In the genomic region with DNA sequence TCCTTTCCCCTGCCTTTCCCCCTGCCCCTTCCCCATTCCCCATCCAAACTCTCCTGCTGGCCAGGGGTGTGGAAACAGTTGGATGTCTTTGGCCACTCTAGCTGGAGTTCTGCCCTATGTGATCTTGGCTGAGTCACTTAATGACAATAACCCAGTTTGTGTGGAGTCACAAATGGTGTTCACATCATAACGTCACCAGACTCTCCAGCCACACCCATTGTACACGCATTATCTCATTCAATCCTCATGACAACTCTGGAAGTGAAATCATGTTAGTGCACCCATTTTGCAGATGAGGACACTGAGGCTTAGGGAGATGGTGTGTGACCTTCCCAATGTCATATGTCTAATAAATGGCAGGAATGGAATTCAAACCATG, we compare ENCODE assay signal across 17 cellular contexts. TPM values are rescaled to one million over a fixed set of nuclear protein-coding genes. Genes with fewer than 3 reads are reported as not detected.
DNase-seq lines count a peak whose midpoint lies in the region; ATAC-seq, FAIRE-seq and TF ChIP-seq lines count a peak whose summit lies in the region.
"Had no signal": no experiment of that assay in that cellular context is flagged by ENCODE, and none has a peak within 500 bp of the region (broad histone marks: within the 10 kb centered on the region; RNA-seq: fewer than 3 reads in every experiment).

No MANE protein-coding gene starts in this region.

- H3K27ac ChIP-seq in HepG2 (ENCODE audit: extremely low read length, insufficient read depth, low read length), result no peak overlapping the region
- H3K27ac ChIP-seq in right lobe of liver, result no peak overlapping the region
- H3K27ac ChIP-seq in mammary epithelial cell (ENCODE audit: insufficient read depth, low read depth, low read length), result no peak overlapping the region
- peak overlapping the region; percentile 36 for H3K27ac ChIP-seq in left ventricle myocardium inferior (replicated peaks)
- H3K27ac ChIP-seq in aorta (ENCODE audit: low read depth in 1 of 2, low read length in 2 of 2), result no peak overlapping the region
- H3K27ac ChIP-seq: ovary had no signal

- TF ChIP-seq CTCF in HepG2 (CRISPR knock-in tag; IDR thresholded peaks at IDR 0.05), result no peak
- TF ChIP-seq CTCF in right lobe of liver (IDR thresholded peaks at IDR 0.05), result no peak
- TF ChIP-seq CTCF in mammary epithelial cell (conservative IDR thresholded peaks at IDR 0.05 in 1 of 2, IDR thresholded peaks at IDR 0.05 in 1 of 2; ENCODE audit: extremely low read depth in 1 of 2, insufficient read depth in 1 of 2, low read depth in 1 of 2, low read length in 2 of 2), result no peak
- TF ChIP-seq CTCF in left ventricle myocardium inferior (IDR thresholded peaks at IDR 0.05; ENCODE audit: borderline replicate concordance), result no peak

- no peak for TF ChIP-seq RAD21 in HepG2 (CRISPR knock-in tag; IDR thresholded peaks at IDR 0.05)

- intact Hi-C loops in HepG2 (cut with micrococcal nuclease; ENCODE audit: unreplicated experiment) (no loop called here), right lobe of liver (cut with DNase I) (no loop called here), mammary epithelial cell (cut with micrococcal nuclease) (no loop called here), left ventricle myocardium inferior (cut with micrococcal nuclease) (no loop called here), aorta (cut with DNase I) (no loop called here)

- no peak for FAIRE-seq in HepG2 (lab: Jason Lieb, UNC)

- no peaks in the 10 kb centered on the region for H4K20me1 ChIP-seq in HepG2 (ENCODE audit: insufficient read depth, low read length)
- H4K20me1 ChIP-seq in mammary epithelial cell (ENCODE audit: insufficient read depth, low read length), result no peaks in the 10 kb centered on the region

- in situ Hi-C loops in HepG2 (cut with HindIII; ENCODE audit: extremely low pct_ligation_motif_present, low pct_unique_long_range_greater_than_20kb), result no loop called here
- in situ Hi-C loops in mammary epithelial cell (cut with MboI; ENCODE audit: low sequenced_read_pairs in 2 of 2), result no loop called here

- BruUV-seq in HepG2 (replicated peaks; lab: Mats Ljungman, UMichigan) (no TSS peak), mammary epithelial cell (replicated peaks; lab: Mats Ljungman, UMichigan) (no TSS peak)

- CTCF ChIA-PET in HepG2 (lab: Yijun Ruan, JAX; ENCODE audit: low intra/inter-chr PET ratio, low total read pairs) (no interaction called here), mammary epithelial cell (lab: Charles Lee; ENCODE audit: low non-redundant PET) (interaction anchor here (1.6 kb wide), 1 partner anchor 12 kb away, joined by 11 read pairs; no protein-coding TSS in a partner anchor), HEK293T (lab: Yijun Ruan, JAX) (no interaction called here)

- DNase-seq in HepG2 (ENCODE audit: low spot score), result peak; percentile 21
- no peak for DNase-seq in right lobe of liver
- peak; percentile 19 for DNase-seq in mammary epithelial cell
- no peak for DNase-seq in left ventricle myocardium inferior
- DNase-seq in aorta, result no peak
- no peak for DNase-seq in NCI-H774 (lab: John Stamatoyannopoulos, UW)
- no peak for DNase-seq in NK-92 treated with Interleukin-12 subunit alpha and Interleukin-12 subunit beta, amount 100 ng/mL, for 24 hours (lab: John Stamatoyannopoulos, UW)
- no peak for DNase-seq in HEK293T (ENCODE audit: extremely low spot score)
- DNase-seq: activated naive CD4-positive, alpha-beta T cell; NCI-H146; NCI-H526 treated with DMSO at 0.1 percent for 48 hours; ovary; SHP77; trophoblast cell had no signal

- H3K79me2 ChIP-seq in HepG2 (ENCODE audit: insufficient read depth, low read length) (no peaks in the 10 kb centered on the region), mammary epithelial cell (ENCODE audit: insufficient read depth, low read length) (peaks cover 38% of the 10 kb centered on the region)

- H3K4me2 ChIP-seq in HepG2 (ENCODE audit: low read depth, low read length), result no peak overlapping the region
- H3K4me2 ChIP-seq in mammary epithelial cell (ENCODE audit: insufficient read depth, low read depth, low read length), result no peak overlapping the region

- POLR2A ChIA-PET in HepG2 (lab: Yijun Ruan, JAX), result interaction anchor here (2.8 kb wide), 1 partner anchor 46 kb away, joined by 23 read pairs; a partner anchor contains a TSS
- POLR2A ChIA-PET in HEK293T (lab: Yijun Ruan, JAX), result no interaction called here

- H2AFZ ChIP-seq in HepG2 (ENCODE audit: low read length), result no peak overlapping the region
- H2AFZ ChIP-seq in mammary epithelial cell (ENCODE audit: low read depth, low read length), result no peak overlapping the region

- peaks cover 34% of the 10 kb centered on the region for H3K4me1 ChIP-seq in HepG2 (ENCODE audit: insufficient read depth, low read length)
- H3K4me1 ChIP-seq in right lobe of liver, result peaks cover 0 to 20% (median 8%) of the 10 kb centered on the region in 4 donors
- peaks cover 10% of the 10 kb centered on the region for H3K4me1 ChIP-seq in mammary epithelial cell (ENCODE audit: insufficient read depth, low read length)
- H3K4me1 ChIP-seq in left ventricle myocardium inferior, result peaks cover 18% of the 10 kb centered on the region
- no peaks in the 10 kb centered on the region for H3K4me1 ChIP-seq in aorta (ENCODE audit: control insufficient read depth in 1 of 2, insufficient read depth in 2 of 2, low read length in 2 of 2)

- dilution Hi-C loops in mammary epithelial cell (cut with HindIII; ENCODE audit: low sequenced_read_pairs), result no loop called here

- no peak for TF ChIP-seq EP300 in HepG2 (IDR thresholded peaks at IDR 0.05; ENCODE audit: low read depth in 2 of 2, low read length in 2 of 2)
- TF ChIP-seq EP300 in HepG2 (CRISPR knock-in tag; IDR thresholded peaks at IDR 0.05; ENCODE audit: borderline replicate concordance), result no peak

- no peaks in the 10 kb centered on the region for H3K9me3 ChIP-seq in HepG2 (ENCODE audit: low read length)
- H3K9me3 ChIP-seq in right lobe of liver, result no peaks in the 10 kb centered on the region
- H3K9me3 ChIP-seq in mammary epithelial cell (replicated peaks; ENCODE audit: insufficient read depth, low read length), result no peaks in the 10 kb centered on the region
- no peaks in the 10 kb centered on the region for H3K9me3 ChIP-seq in left ventricle myocardium inferior (replicated peaks)
- no peaks in the 10 kb centered on the region for H3K9me3 ChIP-seq in aorta (ENCODE audit: control insufficient read depth, low read length)
- H3K9me3 ChIP-seq: HAP-1, ovary had no signal

- H3K27me3 ChIP-seq in HepG2 (ENCODE audit: control insufficient read depth in 1 of 2, insufficient read depth in 2 of 2, low read length in 2 of 2) (peaks cover 1 to 15% of the 10 kb centered on the region in 2 experiments; a peak in 3 of 5 replicates), right lobe of liver (no peaks in the 10 kb centered on the region), mammary epithelial cell (ENCODE audit: insufficient read depth, low read length) (no peaks in the 10 kb centered on the region), left ventricle myocardium inferior (ENCODE audit: low read depth) (peaks cover 65% of the 10 kb centered on the region), aorta (ENCODE audit: control insufficient read depth in 1 of 2, insufficient read depth in 2 of 2, low read length in 1 of 2) (no peaks in the 10 kb centered on the region)
- H3K27me3 ChIP-seq: ovary had no signal

- 11% methylated on average over 2 of the region's 2 CpGs for WGBS in HepG2 (ENCODE audit: low lambda C conversion rate)
- WGBS in right lobe of liver (ENCODE audit: insufficient coverage, low coverage, low lambda C conversion rate, missing lambda C conversion rate), result 70% methylated on average over 2 of the region's 2 CpGs
- WGBS in mammary epithelial cell (ENCODE audit: low coverage, missing lambda C conversion rate), result 69% methylated on average over 2 of the region's 2 CpGs
- 56 to 60% methylated on average over 2 of the region's 2 CpGs for WGBS in aorta, 2 donors

- no peaks in the 10 kb centered on the region for H3K36me3 ChIP-seq in HepG2 (replicated peaks in 1 of 2; ENCODE audit: control insufficient read depth in 1 of 2, insufficient read depth in 2 of 2, low read length in 2 of 2)
- peaks cover 0 to 1% (median 0%) of the 10 kb centered on the region in 4 donors for H3K36me3 ChIP-seq in right lobe of liver
- H3K36me3 ChIP-seq in mammary epithelial cell (ENCODE audit: insufficient read depth, low read length), result peaks cover 7% of the 10 kb centered on the region
- no peaks in the 10 kb centered on the region for H3K36me3 ChIP-seq in left ventricle myocardium inferior
- H3K36me3 ChIP-seq in aorta (ENCODE audit: control insufficient read depth in 1 of 2, insufficient read depth in 2 of 2, low read length in 1 of 2), result no peaks in the 10 kb centered on the region
- H3K36me3 ChIP-seq: HAP-1, ovary had no signal

- H3K4me3 ChIP-seq in HepG2 (replicated peaks in 1 of 3; ENCODE audit: insufficient read depth in 1 of 3, low read depth in 2 of 3, low read length in 3 of 3) (no peak overlapping the region), right lobe of liver (no peak overlapping the region), mammary epithelial cell (replicated peaks in 1 of 3; ENCODE audit: insufficient read depth in 1 of 3, low read depth in 2 of 3, low read length in 3 of 3) (no peak overlapping the region), left ventricle myocardium inferior (no peak overlapping the region), aorta (ENCODE audit: low read length in 2 of 2) (no peak overlapping the region)
- H3K4me3 ChIP-seq: HAP-1, ovary had no signal

- TF ChIP-seq POLR2A in HepG2 (IDR thresholded peaks at IDR 0.05; ENCODE audit: insufficient read depth in 1 of 2, low read depth in 2 of 2, low read length in 2 of 2), result no peak
- TF ChIP-seq POLR2A in right lobe of liver (IDR thresholded peaks at IDR 0.05), result no peak

- H3K9ac ChIP-seq in HepG2 (ENCODE audit: insufficient read depth, low read depth, low read length) (no peak overlapping the region), mammary epithelial cell (ENCODE audit: insufficient read depth, low read length) (no peak overlapping the region)

- ATAC-seq in HepG2 (no peak), right lobe of liver (no peak), aorta (ENCODE audit: low FRiP score) (peak; percentile 47)

RNA-seq across cellular contexts. Expression of a gene that starts 1.3 kb away (rescaled TPM):
- total RNA-seq in HepG2 (2016; rRNA removed; fragmentation: Illumina TruSeq; extraction: Trizol), result 0.66 and 0.72 TPM in 2 replicates
- 0.40 and 0.62 TPM in 2 replicates for total RNA-seq in HepG2 (2016; cell fraction: cytosol; rRNA removed; fragmentation: Illumina TruSeq; extraction: Trizol; ENCODE audit: low read depth)
- total RNA-seq in HepG2 (2016; cell fraction: insoluble cytoplasmic fraction; rRNA removed; fragmentation: Illumina TruSeq; extraction: Trizol), result 0.26 and 0.98 TPM in 2 replicates
- total RNA-seq in HepG2 (2016; cell fraction: membrane; rRNA removed; fragmentation: Illumina TruSeq; extraction: Trizol), result 0.71 and 1.00 TPM in 2 replicates
- not detected in 2 replicates for total RNA-seq in HepG2 (2016; cell fraction: nucleus; rRNA removed; fragmentation: Illumina TruSeq; extraction: Trizol)
- 2.1 and 5.2 TPM in 2 replicates for polyA plus RNA-seq in HepG2 (2011; rRNA removed)
- 5.2 and 6.4 TPM in 2 replicates for polyA plus RNA-seq in HepG2 (2011; cell fraction: cytosol; rRNA removed)
- polyA plus RNA-seq in HepG2 (2011; cell fraction: nucleus; rRNA removed), result 1.3 and 1.6 TPM in 2 replicates
- 4.3 and 8.5 TPM in 2 replicates for polyA plus RNA-seq in HepG2 (2012)
- 2.2 and 2.3 TPM in 2 replicates for polyA plus RNA-seq in HepG2 (2016; cell fraction: cytosol; fragmentation: Illumina TruSeq; extraction: Trizol; ENCODE audit: low read depth)
- 1.2 and 1.3 TPM in 2 replicates for polyA plus RNA-seq in HepG2 (2016; cell fraction: insoluble cytoplasmic fraction; fragmentation: Illumina TruSeq; extraction: Trizol; ENCODE audit: low read depth)
- 2.1 TPM in 2 replicates for polyA plus RNA-seq in HepG2 (2016; cell fraction: membrane; fragmentation: Illumina TruSeq; extraction: Trizol; ENCODE audit: low read depth)
- 0.87 and 0.89 TPM in 2 replicates for polyA plus RNA-seq in HepG2 (2016; cell fraction: nucleus; fragmentation: Illumina TruSeq; extraction: Trizol; ENCODE audit: insufficient read depth, low read depth)
- polyA minus RNA-seq in HepG2 (2011; rRNA and poly(A)+ RNA removed; ENCODE audit: low replicate concordance), result 2.3 and 70.1 TPM in 2 replicates
- 1.9 and 6.0 TPM in 2 replicates for polyA minus RNA-seq in HepG2 (2011; cell fraction: cytosol; rRNA and poly(A)+ RNA removed)
- polyA minus RNA-seq in HepG2 (2011; cell fraction: nucleus; rRNA and poly(A)+ RNA removed), result 0.64 TPM in 1 of 2 replicates, not detected in the other
- total RNA-seq in right lobe of liver, result 10 to 100 TPM; 12.6 to 33.8 (median 24.5) TPM
- 10 to 100 TPM in 1 of 2 donors, 1 to 10 TPM in 1; 2.8 to 91.5 TPM for total RNA-seq in mammary epithelial cell
- polyA plus RNA-seq in mammary epithelial cell, result 371 TPM
- 543 TPM for polyA minus RNA-seq in mammary epithelial cell
- 2.0 TPM for total RNA-seq in left ventricle myocardium inferior
- total RNA-seq in aorta, result 1 to 10 TPM; 5.3 to 9.0 TPM
- polyA plus RNA-seq in aorta, result 10 to 100 TPM in 1 of 2 donors, 1 to 10 TPM in 1; 5.4 to 16.2 TPM
- total RNA-seq: A673; activated CD8-positive, alpha-beta memory T cell treated with anti-CD3 and anti-CD28 coated beads for 36 hours had no signal

RNA-seq across cellular contexts. Expression of a gene that starts 35.3 kb away (rescaled TPM):
- total RNA-seq in HepG2 (2016; rRNA removed; fragmentation: Illumina TruSeq; extraction: Trizol) (3.2 and 3.7 TPM in 2 replicates), right lobe of liver (under 1 TPM in 4 of 6 experiments, not detected in 2; 0.09 to 0.24 (median 0.12) TPM), mammary epithelial cell (under 1 TPM in 1 of 2 donors, not detected in 1; 0.49 TPM), left ventricle myocardium inferior (1.9 TPM), aorta (1 to 10 TPM in 1 of 2 donors, under 1 TPM in 1; 0.52 to 2.7 TPM)
- 1.1 TPM in 2 replicates for total RNA-seq in HepG2 (2016; cell fraction: cytosol; rRNA removed; fragmentation: Illumina TruSeq; extraction: Trizol; ENCODE audit: low read depth)
- total RNA-seq in HepG2 (2016; cell fraction: insoluble cytoplasmic fraction; rRNA removed; fragmentation: Illumina TruSeq; extraction: Trizol), result 2.7 and 3.7 TPM in 2 replicates
- total RNA-seq in HepG2 (2016; cell fraction: membrane; rRNA removed; fragmentation: Illumina TruSeq; extraction: Trizol), result 2.0 and 2.1 TPM in 2 replicates
- 2.1 and 2.2 TPM in 2 replicates for total RNA-seq in HepG2 (2016; cell fraction: nucleus; rRNA removed; fragmentation: Illumina TruSeq; extraction: Trizol)
- polyA plus RNA-seq in HepG2 (2011; rRNA removed) (0.63 and 0.80 TPM in 2 replicates), mammary epithelial cell (0.28 TPM), aorta (not detected)
- polyA plus RNA-seq in HepG2 (2011; cell fraction: cytosol; rRNA removed), result 0.45 and 0.85 TPM in 2 replicates
- polyA plus RNA-seq in HepG2 (2011; cell fraction: nucleus; rRNA removed), result 2.0 and 2.2 TPM in 2 replicates
- 1.4 and 1.7 TPM in 2 replicates for polyA plus RNA-seq in HepG2 (2012)
- 0.42 and 0.66 TPM in 2 replicates for polyA plus RNA-seq in HepG2 (2016; cell fraction: cytosol; fragmentation: Illumina TruSeq; extraction: Trizol; ENCODE audit: low read depth)
- polyA plus RNA-seq in HepG2 (2016; cell fraction: insoluble cytoplasmic fraction; fragmentation: Illumina TruSeq; extraction: Trizol; ENCODE audit: low read depth), result 4.4 and 6.4 TPM in 2 replicates
- 1.0 and 1.4 TPM in 2 replicates for polyA plus RNA-seq in HepG2 (2016; cell fraction: membrane; fragmentation: Illumina TruSeq; extraction: Trizol; ENCODE audit: low read depth)
- 4.9 and 5.8 TPM in 2 replicates for polyA plus RNA-seq in HepG2 (2016; cell fraction: nucleus; fragmentation: Illumina TruSeq; extraction: Trizol; ENCODE audit: insufficient read depth, low read depth)
- 2.0 TPM in 1 of 2 replicates, not detected in the other for polyA minus RNA-seq in HepG2 (2011; rRNA and poly(A)+ RNA removed; ENCODE audit: low replicate concordance)
- 1.8 and 2.3 TPM in 2 replicates for polyA minus RNA-seq in HepG2 (2011; cell fraction: cytosol; rRNA and poly(A)+ RNA removed)
- 1.4 and 2.2 TPM in 2 replicates for polyA minus RNA-seq in HepG2 (2011; cell fraction: nucleus; rRNA and poly(A)+ RNA removed)
- polyA minus RNA-seq in mammary epithelial cell, result not detected
- total RNA-seq: A673; activated CD8-positive, alpha-beta memory T cell treated with anti-CD3 and anti-CD28 coated beads for 36 hours had no signal

RNA-seq across cellular contexts. Expression of a gene that starts 45.6 kb away (rescaled TPM):
- total RNA-seq in HepG2 (2016; rRNA removed; fragmentation: Illumina TruSeq; extraction: Trizol) (13.1 and 15.3 TPM in 2 replicates), right lobe of liver (10 to 100 TPM; 67.3 to 94.1 (median 83.0) TPM), mammary epithelial cell (10 to 100 TPM; 57.2 to 90.0 TPM), left ventricle myocardium inferior (250 TPM), aorta (10 to 100 TPM; 72.0 to 90.2 TPM)
- 5.6 and 6.1 TPM in 2 replicates for total RNA-seq in HepG2 (2016; cell fraction: cytosol; rRNA removed; fragmentation: Illumina TruSeq; extraction: Trizol; ENCODE audit: low read depth)
- 13.5 and 15.3 TPM in 2 replicates for total RNA-seq in HepG2 (2016; cell fraction: insoluble cytoplasmic fraction; rRNA removed; fragmentation: Illumina TruSeq; extraction: Trizol)
- 11.1 and 11.3 TPM in 2 replicates for total RNA-seq in HepG2 (2016; cell fraction: membrane; rRNA removed; fragmentation: Illumina TruSeq; extraction: Trizol)
- total RNA-seq in HepG2 (2016; cell fraction: nucleus; rRNA removed; fragmentation: Illumina TruSeq; extraction: Trizol), result 6.6 and 7.9 TPM in 2 replicates
- polyA plus RNA-seq in HepG2 (2011; rRNA removed) (16.1 and 22.2 TPM in 2 replicates), mammary epithelial cell (55.6 TPM), aorta (100 to 1,000 TPM in 1 of 2 donors, 10 to 100 TPM in 1; 94.6 to 129 TPM)
- polyA plus RNA-seq in HepG2 (2011; cell fraction: cytosol; rRNA removed), result 18.4 and 20.0 TPM in 2 replicates
- 9.4 and 14.0 TPM in 2 replicates for polyA plus RNA-seq in HepG2 (2011; cell fraction: nucleus; rRNA removed)
- 16.1 and 27.7 TPM in 2 replicates for polyA plus RNA-seq in HepG2 (2012)
- 5.1 and 5.5 TPM in 2 replicates for polyA plus RNA-seq in HepG2 (2016; cell fraction: cytosol; fragmentation: Illumina TruSeq; extraction: Trizol; ENCODE audit: low read depth)
- polyA plus RNA-seq in HepG2 (2016; cell fraction: insoluble cytoplasmic fraction; fragmentation: Illumina TruSeq; extraction: Trizol; ENCODE audit: low read depth), result 11.4 and 13.0 TPM in 2 replicates
- polyA plus RNA-seq in HepG2 (2016; cell fraction: membrane; fragmentation: Illumina TruSeq; extraction: Trizol; ENCODE audit: low read depth), result 6.7 and 7.8 TPM in 2 replicates
- polyA plus RNA-seq in HepG2 (2016; cell fraction: nucleus; fragmentation: Illumina TruSeq; extraction: Trizol; ENCODE audit: insufficient read depth, low read depth), result 7.1 and 7.2 TPM in 2 replicates
- polyA minus RNA-seq in HepG2 (2011; rRNA and poly(A)+ RNA removed; ENCODE audit: low replicate concordance), result 18.7 and 37.0 TPM in 2 replicates
- polyA minus RNA-seq in HepG2 (2011; cell fraction: cytosol; rRNA and poly(A)+ RNA removed), result 6.9 and 10.6 TPM in 2 replicates
- polyA minus RNA-seq in HepG2 (2011; cell fraction: nucleus; rRNA and poly(A)+ RNA removed), result 5.0 and 6.5 TPM in 2 replicates
- polyA minus RNA-seq in mammary epithelial cell, result 23.6 TPM

Comparison
In these comparisons a context has a peak if more than half of its experiments do, and no peak if none do; other contexts are left out.
1. DNase-seq: peak in HepG2 (single experiment) and mammary epithelial cell (single experiment); none in right lobe of liver (0 of 3), left ventricle myocardium inferior (single experiment), aorta (0 of 2), NCI-H774 (single experiment), NK-92 treated with Interleukin-12 subunit alpha and Interleukin-12 subunit beta, amount 100 ng/mL, for 24 hours (single experiment) and HEK293T (single experiment).